In the genomic region with DNA sequence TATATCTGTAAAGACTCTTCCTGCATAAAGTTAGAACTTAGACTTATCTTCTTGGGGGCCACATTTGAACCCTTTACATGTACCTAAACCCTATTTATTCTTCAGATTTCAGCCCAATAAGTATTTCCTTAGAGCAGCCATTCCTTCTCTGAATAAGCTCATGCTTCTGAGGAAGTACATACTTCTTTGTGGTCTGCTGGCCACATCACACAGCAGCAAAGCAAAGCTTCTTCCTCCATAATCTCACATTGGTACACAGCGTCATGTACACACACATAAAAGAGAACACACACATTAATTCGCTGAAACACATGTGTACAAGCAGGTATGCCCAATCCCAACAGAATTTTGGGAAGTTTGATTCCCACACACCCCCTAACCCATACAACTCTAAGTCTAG, we compare ENCODE assay signal across 15 cellular contexts.
"Had no signal": no experiment of that assay in that cellular context is flagged by ENCODE, and none has a peak within 500 bp of the region (broad histone marks: within the 10 kb centered on the region; RNA-seq: fewer than 3 reads in every experiment).

No MANE protein-coding gene starts in this region.

- H3K9me3 ChIP-seq: esophagus squamous epithelium, prostate gland, right lobe of liver, testis, upper lobe of left lung had no signal

- H3K27ac Mint-ChIP-seq: brain; stimulated activated naive CD8-positive, alpha-beta T cell treated with anti-CD3 and anti-CD28 coated beads, Interleukin-15, amount 100 ng/mL, for 72 hours had no signal

- H3K36me3 ChIP-seq: esophagus squamous epithelium, prostate gland, right lobe of liver, upper lobe of left lung had no signal

- H3K4me3 ChIP-seq: esophagus squamous epithelium, prostate gland, right lobe of liver, testis, upper lobe of left lung had no signal

- H3K27ac ChIP-seq: esophagus squamous epithelium, prostate gland, right lobe of liver, testis, upper lobe of left lung had no signal

- H3K36me3 Mint-ChIP-seq: brain had no signal

- H3K4me1 ChIP-seq: esophagus squamous epithelium, prostate gland, right lobe of liver, testis, upper lobe of left lung had no signal

- H3K27me3 Mint-ChIP-seq: brain; stimulated activated naive CD8-positive, alpha-beta T cell treated with anti-CD3 and anti-CD28 coated beads, Interleukin-15, amount 100 ng/mL, for 72 hours had no signal

- H3K4me1 Mint-ChIP-seq: brain; stimulated activated naive CD8-positive, alpha-beta T cell treated with anti-CD3 and anti-CD28 coated beads, Interleukin-15, amount 100 ng/mL, for 72 hours had no signal

- ATAC-seq: right lobe of liver; stimulated activated naive CD8-positive, alpha-beta T cell treated with anti-CD3 and anti-CD28 coated beads, Interleukin-15, amount 100 ng/mL, for 72 hours had no signal

- DNase-seq: activated CD4-positive, CD25-positive, alpha-beta regulatory T cell treated with anti-CD3 and anti-CD28 coated beads, Interleukin-2, amount 50 U/mL, for 72 hours; activated naive CD4-positive, alpha-beta T cell treated with anti-CD3 and anti-CD28 coated beads, Interleukin-2, amount 50 U/mL, for 16 hours; effector CD8-positive, alpha-beta T cell; esophagus squamous epithelium; foreskin fibroblast; glutamatergic neuron; kidney glomerular epithelial cell; nephron progenitor cell; right lobe of liver; stimulated activated naive CD8-positive, alpha-beta T cell treated with anti-CD3 and anti-CD28 coated beads, Interleukin-15, amount 100 ng/mL, for 72 hours; T-helper 9 cell; testis; upper lobe of left lung had no signal

- H3K4me3 Mint-ChIP-seq: brain; nephron progenitor cell; stimulated activated naive CD8-positive, alpha-beta T cell treated with anti-CD3 and anti-CD28 coated beads, Interleukin-15, amount 100 ng/mL, for 72 hours had no signal

- H3K27me3 ChIP-seq: esophagus squamous epithelium, right lobe of liver, testis, upper lobe of left lung had no signal
